ENCODE assay signal across 21 cellular contexts in the genomic region with DNA sequence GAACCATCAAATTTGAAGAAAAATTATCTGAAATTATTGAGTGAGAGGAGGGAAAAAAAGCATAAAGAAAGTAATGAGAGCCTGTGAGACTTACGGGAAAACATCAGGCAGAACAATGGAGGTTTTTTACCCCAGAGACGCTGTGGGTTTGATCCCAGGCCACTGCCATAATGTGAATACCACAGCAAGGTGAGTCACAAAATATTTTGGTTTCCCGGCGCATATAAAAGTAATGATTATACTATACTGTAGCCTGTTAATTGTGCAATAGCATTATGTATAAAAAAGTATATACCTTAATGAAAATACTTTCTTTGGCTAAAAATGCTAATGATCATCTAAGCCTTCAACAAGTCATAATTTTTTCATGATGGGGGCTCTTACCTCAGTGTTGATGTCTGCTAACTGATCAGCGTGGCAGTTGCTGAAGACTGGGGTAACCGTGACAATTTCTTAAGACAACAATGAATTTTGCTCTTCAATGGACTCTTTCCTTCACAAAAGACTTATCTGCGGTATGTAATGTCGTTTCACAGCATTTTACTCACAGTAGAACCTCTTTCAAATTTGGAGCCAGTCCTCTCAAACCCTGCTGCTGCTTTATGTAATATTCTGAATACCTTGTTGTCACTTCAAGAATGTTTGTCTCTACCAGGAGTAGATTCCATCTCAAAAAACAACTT.
A peak's percentile ranks its signal among the peaks of the same experiment; 100 is the strongest.
DNase-seq lines count a peak whose midpoint lies in the region; ATAC-seq and TF ChIP-seq lines count a peak whose summit lies in the region.
"Had no signal": no experiment of that assay in that cellular context is flagged by ENCODE, and none has a peak within 500 bp of the region (broad histone marks: within the 10 kb centered on the region; RNA-seq: fewer than 3 reads in every experiment).

No MANE protein-coding gene starts in this region.

- CTCF ChIA-PET in PC-3 (lab: Charles Lee) = no interaction called here

- DNase-seq in GM23248 = peak; percentile 73
- peak; percentile 87 for DNase-seq in PC-3
- no peak for DNase-seq in endodermal cell
- no peak for DNase-seq in neural progenitor cell (ENCODE audit: low spot score)
- DNase-seq: activated CD4-positive, alpha-beta T cell treated with anti-CD3 and anti-CD28 coated beads, Interleukin-2, amount 50 U/mL, for 4 hours; activated naive CD8-positive, alpha-beta T cell treated with anti-CD3 and anti-CD28 coated beads for 36 hours; activated T-cell treated with anti-CD3 and anti-CD28 coated beads, Interleukin-2, amount 50 U/mL, for 24 hours; central memory CD4-positive, alpha-beta T cell; effector CD4-positive, alpha-beta T cell; left ventricle myocardium superior; NCI-H2029; NCI-H524 treated with DMSO at 0.1 percent for 48 hours; SW 1271 had no signal

- H3K4me3 Mint-ChIP-seq in endodermal cell (peak overlapping the region; percentile 21), neural progenitor cell (no peak overlapping the region)
- H3K4me3 Mint-ChIP-seq: activated naive CD8-positive, alpha-beta T cell treated with anti-CD3 and anti-CD28 coated beads for 36 hours; activated T-cell treated with anti-CD3 and anti-CD28 coated beads, Interleukin-2, amount 50 U/mL, for 24 hours; CD14-positive monocyte; stimulated activated memory B cell treated with anti-CD40 and anti-IgM and Interleukin-4, amounts not matched to agents 10 μg/mL and 1 μg/mL and 100 μg/mL, for 72 hours; type B pancreatic cell had no signal

- ATAC-seq in PC-3 (peak; percentile 90), GM18511 (IDR thresholded peaks at IDR 0.05; ENCODE audit: unreplicated experiment) (no peak), GM18517 (IDR thresholded peaks at IDR 0.05; ENCODE audit: unreplicated experiment) (no peak), GM18909 (IDR thresholded peaks at IDR 0.05; ENCODE audit: poor library complexity, unreplicated experiment) (no peak), GM18519 (IDR thresholded peaks at IDR 0.05; ENCODE audit: low FRiP score, unreplicated experiment) (no peak)
- ATAC-seq: left ventricle myocardium superior; stimulated activated memory B cell treated with anti-CD40 and anti-IgM and Interleukin-4, amounts not matched to agents 10 μg/mL and 1 μg/mL and 100 μg/mL, for 72 hours had no signal

- 66 to 82% methylated on average over 8 of the region's 8 CpGs for WGBS in GM23248 (ENCODE audit: low coverage in 1 of 2, low lambda C conversion rate in 2 of 2, missing lambda C conversion rate in 2 of 2), 2 experiments
- 82 to 84% methylated on average over 6 to 7 of the region's 8 CpGs for WGBS in endodermal cell (ENCODE audit: insufficient coverage in 1 of 2, insufficient read length in 1 of 2), 2 experiments

- in situ Hi-C loops in GM23248 (cut with MboI) = no loop called here

- H3K4me2 ChIP-seq in GM23248 (ENCODE audit: unreplicated experiment) (peak overlapping the region; percentile 29), PC-3 (ENCODE audit: low read length) (peak overlapping the region; percentile 52), neural progenitor cell (no peak overlapping the region)

- H3F3A ChIP-seq in GM23248 (ENCODE audit: insufficient read depth) = peaks cover 23% of the 10 kb centered on the region
- H3F3A ChIP-seq in PC-3 (ENCODE audit: low read length, unreplicated experiment) = peaks cover 4% of the 10 kb centered on the region
- H3F3A ChIP-seq in neural progenitor cell (ENCODE audit: low read depth) = peaks cover 51% of the 10 kb centered on the region

- BruUV-seq in PC-3 (replicated peaks; lab: Mats Ljungman, UMichigan) = no TSS peak

- no peaks in the 10 kb centered on the region for H3K9me3 ChIP-seq in GM23248 (ENCODE audit: low read depth)
- no peaks in the 10 kb centered on the region for H3K9me3 ChIP-seq in PC-3 (ENCODE audit: low read length)
- peaks cover 9% of the 10 kb centered on the region for H3K9me3 ChIP-seq in endodermal cell (ENCODE audit: control insufficient read depth, low read length)
- H3K9me3 ChIP-seq in neural progenitor cell (ENCODE audit: low read depth) = no peaks in the 10 kb centered on the region

- H3K27ac Mint-ChIP-seq in endodermal cell (peak overlapping the region; percentile 2), neural progenitor cell (peak overlapping the region; percentile 40)
- H3K27ac Mint-ChIP-seq: activated naive CD8-positive, alpha-beta T cell treated with anti-CD3 and anti-CD28 coated beads for 36 hours; activated T-cell treated with anti-CD3 and anti-CD28 coated beads, Interleukin-2, amount 50 U/mL, for 24 hours; CD14-positive monocyte; progenitor cell of endocrine pancreas; stimulated activated memory B cell treated with anti-CD40 and anti-IgM and Interleukin-4, amounts not matched to agents 10 μg/mL and 1 μg/mL and 100 μg/mL, for 72 hours; type B pancreatic cell had no signal

- intact Hi-C loops in PC-3 (cut with micrococcal nuclease) = no loop called here

- H3K4me1 ChIP-seq in GM23248 (ENCODE audit: insufficient read depth) (peaks cover 27% of the 10 kb centered on the region), PC-3 (ENCODE audit: insufficient read depth, low read length) (peaks cover 40% of the 10 kb centered on the region), endodermal cell (ENCODE audit: control insufficient read depth, insufficient read depth, low read length) (no peaks in the 10 kb centered on the region), neural progenitor cell (peaks cover 33% of the 10 kb centered on the region)

- H3K9ac ChIP-seq in GM23248 = no peak overlapping the region
- peak overlapping the region; percentile 27; the same call in 1 of the 2 replicates for H3K9ac ChIP-seq in PC-3 (ENCODE audit: low read length)
- H3K9ac ChIP-seq in endodermal cell (ENCODE audit: extremely low read depth, low read length, poor library complexity, severe bottlenecking) = no peak overlapping the region
- H3K9ac ChIP-seq in neural progenitor cell = no peak overlapping the region

- no peaks in the 10 kb centered on the region for H3K36me3 Mint-ChIP-seq in endodermal cell (ENCODE audit: low read depth)
- peaks cover 1% of the 10 kb centered on the region for H3K36me3 Mint-ChIP-seq in neural progenitor cell
- H3K36me3 Mint-ChIP-seq: activated naive CD8-positive, alpha-beta T cell treated with anti-CD3 and anti-CD28 coated beads for 36 hours; type B pancreatic cell had no signal

- peaks cover 54% of the 10 kb centered on the region for H3K4me1 Mint-ChIP-seq in endodermal cell
- peaks cover 46% of the 10 kb centered on the region for H3K4me1 Mint-ChIP-seq in neural progenitor cell

- H3K4me3 ChIP-seq in GM23248 = no peak overlapping the region
- H3K4me3 ChIP-seq in PC-3 (ENCODE audit: low read length) = peak overlapping the region; percentile 8; the same call in 1 of the 2 replicates
- H3K4me3 ChIP-seq in endodermal cell (ENCODE audit: low read length) = no peak overlapping the region
- H3K4me3 ChIP-seq in neural progenitor cell = no peak overlapping the region

- POLR2A ChIA-PET in PC-3 (lab: Charles Lee; ENCODE audit: unreplicated experiment) = no interaction called here

- H4K20me1 ChIP-seq in GM23248 (ENCODE audit: insufficient read depth) (no peaks in the 10 kb centered on the region), PC-3 (ENCODE audit: low read length) (no peaks in the 10 kb centered on the region), neural progenitor cell (ENCODE audit: low read depth) (peaks cover 8% of the 10 kb centered on the region)

- H3K27me3 ChIP-seq in GM23248 (replicated peaks; ENCODE audit: insufficient read depth) (no peaks in the 10 kb centered on the region), PC-3 (ENCODE audit: low read length) (no peaks in the 10 kb centered on the region), endodermal cell (ENCODE audit: control insufficient read depth, insufficient read depth, low read length, poor library complexity, severe bottlenecking) (no peaks in the 10 kb centered on the region), neural progenitor cell (peaks cover 44% of the 10 kb centered on the region)

- H3K9me2 ChIP-seq in GM23248 (ENCODE audit: insufficient read depth) (no peaks in the 10 kb centered on the region), PC-3 (replicated peaks; ENCODE audit: low read length) (no peaks in the 10 kb centered on the region)

- TF ChIP-seq CTCF in PC-3 (conservative IDR thresholded peaks at IDR 0.05; ENCODE audit: low read depth, low read length) = no peak
- TF ChIP-seq CTCF in endodermal cell (conservative IDR thresholded peaks at IDR 0.05) = no peak
- no peak for TF ChIP-seq CTCF in neural progenitor cell (IDR thresholded peaks at IDR 0.05)

- H3K9me3 Mint-ChIP-seq in endodermal cell = no peaks in the 10 kb centered on the region
- H3K9me3 Mint-ChIP-seq in neural progenitor cell = peaks cover 3% of the 10 kb centered on the region
- H3K9me3 Mint-ChIP-seq: activated naive CD8-positive, alpha-beta T cell treated with anti-CD3 and anti-CD28 coated beads for 36 hours; type B pancreatic cell had no signal

- no peak overlapping the region for H2AFZ ChIP-seq in GM23248
- H2AFZ ChIP-seq in PC-3 (ENCODE audit: low read length) = peak overlapping the region; percentile 10
- no peak overlapping the region for H2AFZ ChIP-seq in neural progenitor cell (replicated peaks)

- no peaks in the 10 kb centered on the region for H3K79me2 ChIP-seq in GM23248 (ENCODE audit: insufficient read depth)
- H3K79me2 ChIP-seq in PC-3 (ENCODE audit: low read length) = peaks cover 10% of the 10 kb centered on the region
- no peaks in the 10 kb centered on the region for H3K79me2 ChIP-seq in neural progenitor cell (ENCODE audit: low read depth)

- H3K36me3 ChIP-seq in GM23248 (ENCODE audit: low read depth) = no peaks in the 10 kb centered on the region
- H3K36me3 ChIP-seq in PC-3 (ENCODE audit: low read depth, low read length) = no peaks in the 10 kb centered on the region
- H3K36me3 ChIP-seq in endodermal cell (ENCODE audit: control insufficient read depth, insufficient read depth, low read length) = no peaks in the 10 kb centered on the region
- H3K36me3 ChIP-seq in neural progenitor cell = no peaks in the 10 kb centered on the region

- H3K27ac ChIP-seq in GM23248 (peak overlapping the region; percentile 34), PC-3 (ENCODE audit: low read length) (peak overlapping the region; percentile 73), endodermal cell (ENCODE audit: low read depth, low read length) (no peak overlapping the region), neural progenitor cell (no peak overlapping the region)

- no peaks in the 10 kb centered on the region for H3K27me3 Mint-ChIP-seq in endodermal cell (ENCODE audit: insufficient read depth)
- peaks cover 14% of the 10 kb centered on the region for H3K27me3 Mint-ChIP-seq in neural progenitor cell (ENCODE audit: insufficient read depth, low read depth)

Comparison
In these comparisons a context has a peak if more than half of its experiments do, and no peak if none do; other contexts are left out.
1. DNase-seq: peak in GM23248 (single experiment) and PC-3 (single experiment); none in endodermal cell (single experiment) and neural progenitor cell (single experiment).
2. H3K27ac ChIP-seq: peak in GM23248 (single experiment) and PC-3 (single experiment); none in endodermal cell (single experiment) and neural progenitor cell (single experiment).